Comparison of ENCODE assay signal across 8 cellular contexts in genomic region chr19:45643024-45643926, GRCh38. TPM values are rescaled to one million over a fixed set of nuclear protein-coding genes. Genes with fewer than 3 reads are reported as not detected.
DNase-seq lines count a peak whose midpoint lies in the region; TF ChIP-seq lines count a peak whose summit lies in the region.

No MANE protein-coding gene starts in this region.

- H3K9me3 ChIP-seq in MM.1S (replicated peaks; ENCODE audit: insufficient read depth, low read length) (no peaks in the 10 kb centered on the region), neuron (ENCODE audit: low read length) (no peaks in the 10 kb centered on the region)

- H3F3A ChIP-seq in MM.1S (ENCODE audit: insufficient read depth, low read length): peaks cover 36% of the 10 kb centered on the region

- H3K4me3 ChIP-seq in MM.1S (ENCODE audit: low read length) (peak overlapping the region; percentile 41), fibroblast of villous mesenchyme (ENCODE audit: low read depth, low read length) (peak overlapping the region; percentile 46), neuron (ENCODE audit: low read length) (peak overlapping the region; percentile 21)

- in situ Hi-C loops in ACHN (cut with HindIII; ENCODE audit: low pct_ligation_motif_present, low pct_unique_long_range_greater_than_20kb, low sequenced_read_pairs): no loop called here

- H3K4me1 ChIP-seq in MM.1S (ENCODE audit: low read length) (peaks cover 7% of the 10 kb centered on the region; the same call in 1 of the 2 replicates), neuron (ENCODE audit: insufficient read depth, low read length) (peaks cover 25% of the 10 kb centered on the region)

- H2AFZ ChIP-seq in MM.1S (ENCODE audit: low read length): peak overlapping the region; percentile 66
- peak overlapping the region; percentile 31 for H2AFZ ChIP-seq in neuron (ENCODE audit: low read depth, low read length)

- H3K36me3 ChIP-seq in MM.1S (replicated peaks; ENCODE audit: insufficient read depth, low read length): no peaks in the 10 kb centered on the region
- no peaks in the 10 kb centered on the region for H3K36me3 ChIP-seq in neuron (ENCODE audit: insufficient read depth, low read length)

- peak overlapping the region; percentile 49; the same call in 1 of the 2 replicates for H3K27ac ChIP-seq in MM.1S (ENCODE audit: low read length)

- no peaks in the 10 kb centered on the region for H4K20me1 ChIP-seq in MM.1S (ENCODE audit: insufficient read depth, low read length)

- H3K27me3 ChIP-seq in MM.1S (replicated peaks; ENCODE audit: insufficient read depth, low read length) (peaks cover 6% of the 10 kb centered on the region; the same call in 1 of the 2 replicates), neuron (ENCODE audit: insufficient read depth, low read length) (peaks cover 9% of the 10 kb centered on the region)

- TF ChIP-seq POLR2A in Raji (IDR thresholded peaks at IDR 0.05; ENCODE audit: insufficient read depth, low read depth, low read length): peak; percentile 44; the same call in 1 of the 2 replicates

- DNase-seq in ACHN (peak; percentile 73), GM19238 (ENCODE audit: insufficient read length, low spot score) (peak; percentile 86), MM.1S (peak; percentile 87), fibroblast of villous mesenchyme (ENCODE audit: low read depth) (peak; percentile 83), superior temporal gyrus (ENCODE audit: extremely low spot score) (peak; percentile 94)
- peak; percentile 83 for DNase-seq in activated effector memory CD4-positive, alpha-beta T cell treated with Interleukin-2 at 50 U/mL for 16 hours

- no peaks in the 10 kb centered on the region for H3K79me2 ChIP-seq in MM.1S (ENCODE audit: low read length)

- H3K9ac ChIP-seq in MM.1S (ENCODE audit: low read length): peak overlapping the region; percentile 30; the same call in 1 of the 2 replicates

- no peaks in the 10 kb centered on the region for H3K9me2 ChIP-seq in MM.1S (replicated peaks; ENCODE audit: insufficient read depth, low read length)

- TF ChIP-seq CTCF in MM.1S (IDR thresholded peaks at IDR 0.05; ENCODE audit: low read length) (peak; percentile 97), fibroblast of villous mesenchyme (IDR thresholded peaks at IDR 0.05; ENCODE audit: insufficient read depth, low read depth, low read length) (peak; percentile 100)

- peak overlapping the region; percentile 97 for H3K4me2 ChIP-seq in MM.1S (ENCODE audit: low read depth, low read length)

RNA-seq across cellular contexts. Expression of gene EML2, which starts 4.1 kb away (rescaled TPM):
- total RNA-seq in fibroblast of villous mesenchyme: 17.7 and 31.5 TPM in 2 replicates

RNA-seq across cellular contexts. Expression of gene GIPR, which starts 24.7 kb away (rescaled TPM):
- 0.32 TPM in 1 of 2 replicates, not detected in the other for total RNA-seq in fibroblast of villous mesenchyme

RNA-seq across cellular contexts. Expression of gene GPR4, which starts 41.3 kb away (rescaled TPM):
- total RNA-seq in fibroblast of villous mesenchyme: not detected in 2 replicates

RNA-seq across cellular contexts. Expression of gene SNRPD2, which starts 48.5 kb away (rescaled TPM):
- 191 and 217 TPM in 2 replicates for total RNA-seq in fibroblast of villous mesenchyme

RNA-seq across cellular contexts. Expression of gene QPCTL, which starts 49.2 kb away (rescaled TPM):
- total RNA-seq in fibroblast of villous mesenchyme: 28.0 and 29.8 TPM in 2 replicates

Comparison
In these comparisons a context has a peak if more than half of its experiments do, and no peak if none do; other contexts are left out.
1. Peak in every context shown above with its lines: DNase-seq, H3K4me3 ChIP-seq and H3K27ac ChIP-seq.